Comparison of ENCODE assay signal across 1 cellular context in the genomic region with DNA sequence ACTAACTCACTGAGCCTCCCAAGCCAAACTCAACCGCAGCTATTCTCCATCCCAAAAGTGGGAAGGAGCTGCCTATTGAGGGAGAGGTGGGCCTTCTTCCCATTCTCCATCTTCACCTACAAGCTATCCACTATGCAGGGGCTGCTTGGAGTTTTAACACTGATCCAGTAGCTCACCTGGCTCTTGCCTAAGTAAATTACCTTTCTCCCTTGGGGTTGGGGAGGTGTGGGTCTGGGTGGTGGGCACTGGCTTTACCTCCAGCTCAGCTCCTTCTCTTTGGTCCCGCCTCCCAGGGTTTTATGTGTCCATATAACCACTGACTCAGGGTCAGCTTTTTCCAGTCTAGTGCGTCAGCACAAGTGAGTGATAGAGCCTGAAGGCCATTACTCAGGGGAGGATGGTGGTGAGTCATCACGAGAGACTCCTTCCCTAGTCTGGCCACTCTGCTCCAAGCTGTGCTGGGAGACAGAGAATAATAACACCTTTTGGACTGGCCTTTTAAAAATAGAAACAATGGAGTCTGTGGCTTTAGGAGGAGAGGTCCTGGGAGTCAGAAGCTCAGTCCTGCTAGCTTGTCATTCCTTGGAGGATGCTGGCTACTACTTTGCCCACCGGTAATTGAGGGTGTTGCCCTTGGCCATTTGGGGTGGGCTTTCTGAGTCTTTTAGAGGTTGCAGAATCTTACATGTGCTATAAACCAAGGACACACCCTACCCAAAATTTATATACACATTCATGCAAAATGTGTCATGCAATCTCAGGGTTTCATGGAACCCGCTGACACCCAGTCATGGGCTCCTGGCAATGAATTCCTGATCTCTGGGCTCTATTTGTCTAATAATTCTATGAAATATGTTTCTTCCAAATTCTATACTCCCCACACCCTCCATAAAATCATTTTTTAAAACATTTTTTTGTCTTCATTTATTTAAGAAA.
A peak's percentile ranks its signal among the peaks of the same experiment; 100 is the strongest.
TF ChIP-seq lines count a peak whose summit lies in the region.

No MANE protein-coding gene starts in this region.

TF ChIP-seq in K562, 482 proteins besides CTCF, POLR2A, EP300 and RAD21 (continued from another document and continues in another):
- TF ChIP-seq, protein P1, sequence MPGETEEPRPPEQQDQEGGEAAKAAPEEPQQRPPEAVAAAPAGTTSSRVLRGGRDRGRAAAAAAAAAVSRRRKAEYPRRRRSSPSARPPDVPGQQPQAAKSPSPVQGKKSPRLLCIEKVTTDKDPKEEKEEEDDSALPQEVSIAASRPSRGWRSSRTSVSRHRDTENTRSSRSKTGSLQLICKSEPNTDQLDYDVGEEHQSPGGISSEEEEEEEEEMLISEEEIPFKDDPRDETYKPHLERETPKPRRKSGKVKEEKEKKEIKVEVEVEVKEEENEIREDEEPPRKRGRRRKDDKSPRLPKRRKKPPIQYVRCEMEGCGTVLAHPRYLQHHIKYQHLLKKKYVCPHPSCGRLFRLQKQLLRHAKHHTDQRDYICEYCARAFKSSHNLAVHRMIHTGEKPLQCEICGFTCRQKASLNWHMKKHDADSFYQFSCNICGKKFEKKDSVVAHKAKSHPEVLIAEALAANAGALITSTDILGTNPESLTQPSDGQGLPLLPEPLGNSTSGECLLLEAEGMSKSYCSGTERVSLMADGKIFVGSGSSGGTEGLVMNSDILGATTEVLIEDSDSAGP (CRISPR knock-in tag; IDR thresholded peaks at IDR 0.05), result no peak
- TF ChIP-seq TCF7 (IDR thresholded peaks at IDR 0.05; ENCODE audit: borderline replicate concordance), result no peak
- peak; percentile 82 for TF ChIP-seq ATF7 (IDR thresholded peaks at IDR 0.05)
- TF ChIP-seq RBM17 (IDR thresholded peaks at IDR 0.05; ENCODE audit: borderline replicate concordance, low read depth, low read length), result no peak
- no peak for TF ChIP-seq ZNF143 (CRISPR knock-in tag; IDR thresholded peaks at IDR 0.05)
- TF ChIP-seq MAFK (IDR thresholded peaks at IDR 0.05; ENCODE audit: low read length), result peak; percentile 67; the same call in 1 of the 2 replicates
- TF ChIP-seq, protein P2, sequence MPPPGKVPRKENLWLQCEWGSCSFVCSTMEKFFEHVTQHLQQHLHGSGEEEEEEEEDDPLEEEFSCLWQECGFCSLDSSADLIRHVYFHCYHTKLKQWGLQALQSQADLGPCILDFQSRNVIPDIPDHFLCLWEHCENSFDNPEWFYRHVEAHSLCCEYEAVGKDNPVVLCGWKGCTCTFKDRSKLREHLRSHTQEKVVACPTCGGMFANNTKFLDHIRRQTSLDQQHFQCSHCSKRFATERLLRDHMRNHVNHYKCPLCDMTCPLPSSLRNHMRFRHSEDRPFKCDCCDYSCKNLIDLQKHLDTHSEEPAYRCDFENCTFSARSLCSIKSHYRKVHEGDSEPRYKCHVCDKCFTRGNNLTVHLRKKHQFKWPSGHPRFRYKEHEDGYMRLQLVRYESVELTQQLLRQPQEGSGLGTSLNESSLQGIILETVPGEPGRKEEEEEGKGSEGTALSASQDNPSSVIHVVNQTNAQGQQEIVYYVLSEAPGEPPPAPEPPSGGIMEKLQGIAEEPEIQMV (tag; conservative IDR thresholded peaks at IDR 0.05; ENCODE audit: low read depth), result no peak
- TF ChIP-seq ZNF282 (CRISPR knock-in tag; IDR thresholded peaks at IDR 0.05), result no peak
- TF ChIP-seq, protein P3, sequence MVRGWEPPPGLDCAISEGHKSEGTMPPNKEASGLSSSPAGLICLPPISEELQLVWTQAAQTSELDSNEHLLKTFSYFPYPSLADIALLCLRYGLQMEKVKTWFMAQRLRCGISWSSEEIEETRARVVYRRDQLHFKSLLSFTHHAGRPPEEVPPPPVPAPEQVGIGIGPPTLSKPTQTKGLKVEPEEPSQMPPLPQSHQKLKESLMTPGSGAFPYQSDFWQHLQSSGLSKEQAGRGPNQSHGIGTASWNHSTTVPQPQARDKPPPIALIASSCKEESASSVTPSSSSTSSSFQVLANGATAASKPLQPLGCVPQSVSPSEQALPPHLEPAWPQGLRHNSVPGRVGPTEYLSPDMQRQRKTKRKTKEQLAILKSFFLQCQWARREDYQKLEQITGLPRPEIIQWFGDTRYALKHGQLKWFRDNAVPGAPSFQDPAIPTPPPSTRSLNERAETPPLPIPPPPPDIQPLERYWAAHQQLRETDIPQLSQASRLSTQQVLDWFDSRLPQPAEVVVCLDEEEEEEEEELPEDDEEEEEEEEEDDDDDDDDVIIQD (CRISPR knock-in tag; IDR thresholded peaks at IDR 0.05), result no peak
- no peak for TF ChIP-seq SMAD3 (CRISPR knock-in tag; conservative IDR thresholded peaks at IDR 0.05)
- no peak for TF ChIP-seq ZEB2 (IDR thresholded peaks at IDR 0.05)
- no peak for TF ChIP-seq ZNF239 (CRISPR knock-in tag; IDR thresholded peaks at IDR 0.05)
- TF ChIP-seq CBFA2T2 (conservative IDR thresholded peaks at IDR 0.05), result no peak
- TF ChIP-seq, protein P4, sequence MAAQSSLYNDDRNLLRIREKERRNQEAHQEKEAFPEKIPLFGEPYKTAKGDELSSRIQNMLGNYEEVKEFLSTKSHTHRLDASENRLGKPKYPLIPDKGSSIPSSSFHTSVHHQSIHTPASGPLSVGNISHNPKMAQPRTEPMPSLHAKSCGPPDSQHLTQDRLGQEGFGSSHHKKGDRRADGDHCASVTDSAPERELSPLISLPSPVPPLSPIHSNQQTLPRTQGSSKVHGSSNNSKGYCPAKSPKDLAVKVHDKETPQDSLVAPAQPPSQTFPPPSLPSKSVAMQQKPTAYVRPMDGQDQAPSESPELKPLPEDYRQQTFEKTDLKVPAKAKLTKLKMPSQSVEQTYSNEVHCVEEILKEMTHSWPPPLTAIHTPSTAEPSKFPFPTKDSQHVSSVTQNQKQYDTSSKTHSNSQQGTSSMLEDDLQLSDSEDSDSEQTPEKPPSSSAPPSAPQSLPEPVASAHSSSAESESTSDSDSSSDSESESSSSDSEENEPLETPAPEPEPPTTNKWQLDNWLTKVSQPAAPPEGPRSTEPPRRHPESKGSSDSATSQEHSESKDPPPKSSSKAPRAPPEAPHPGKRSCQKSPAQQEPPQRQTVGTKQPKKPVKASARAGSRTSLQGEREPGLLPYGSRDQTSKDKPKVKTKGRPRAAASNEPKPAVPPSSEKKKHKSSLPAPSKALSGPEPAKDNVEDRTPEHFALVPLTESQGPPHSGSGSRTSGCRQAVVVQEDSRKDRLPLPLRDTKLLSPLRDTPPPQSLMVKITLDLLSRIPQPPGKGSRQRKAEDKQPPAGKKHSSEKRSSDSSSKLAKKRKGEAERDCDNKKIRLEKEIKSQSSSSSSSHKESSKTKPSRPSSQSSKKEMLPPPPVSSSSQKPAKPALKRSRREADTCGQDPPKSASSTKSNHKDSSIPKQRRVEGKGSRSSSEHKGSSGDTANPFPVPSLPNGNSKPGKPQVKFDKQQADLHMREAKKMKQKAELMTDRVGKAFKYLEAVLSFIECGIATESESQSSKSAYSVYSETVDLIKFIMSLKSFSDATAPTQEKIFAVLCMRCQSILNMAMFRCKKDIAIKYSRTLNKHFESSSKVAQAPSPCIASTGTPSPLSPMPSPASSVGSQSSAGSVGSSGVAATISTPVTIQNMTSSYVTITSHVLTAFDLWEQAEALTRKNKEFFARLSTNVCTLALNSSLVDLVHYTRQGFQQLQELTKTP (IDR thresholded peaks at IDR 0.05; ENCODE audit: low read depth in 1 of 2, partially characterized antibody in 2 of 2), result peak in 1 of 2 experiments; percentile 58
- TF ChIP-seq SRSF7 (optimal IDR thresholded peaks at IDR 0.05; ENCODE audit: low read depth, low read length), result no peak
- no peak for TF ChIP-seq KLF6 (CRISPR knock-in tag; IDR thresholded peaks at IDR 0.05; ENCODE audit: borderline replicate concordance)
- TF ChIP-seq, protein P5, sequence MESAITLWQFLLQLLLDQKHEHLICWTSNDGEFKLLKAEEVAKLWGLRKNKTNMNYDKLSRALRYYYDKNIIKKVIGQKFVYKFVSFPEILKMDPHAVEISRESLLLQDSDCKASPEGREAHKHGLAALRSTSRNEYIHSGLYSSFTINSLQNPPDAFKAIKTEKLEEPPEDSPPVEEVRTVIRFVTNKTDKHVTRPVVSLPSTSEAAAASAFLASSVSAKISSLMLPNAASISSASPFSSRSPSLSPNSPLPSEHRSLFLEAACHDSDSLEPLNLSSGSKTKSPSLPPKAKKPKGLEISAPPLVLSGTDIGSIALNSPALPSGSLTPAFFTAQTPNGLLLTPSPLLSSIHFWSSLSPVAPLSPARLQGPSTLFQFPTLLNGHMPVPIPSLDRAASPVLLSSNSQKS (CRISPR knock-in tag; IDR thresholded peaks at IDR 0.05), result no peak
- TF ChIP-seq KDM2B (CRISPR knock-in tag; IDR thresholded peaks at IDR 0.05), result no peak
- TF ChIP-seq ZKSCAN1 (IDR thresholded peaks at IDR 0.05; ENCODE audit: low read depth, low read length), result no peak
- TF ChIP-seq, protein P6, sequence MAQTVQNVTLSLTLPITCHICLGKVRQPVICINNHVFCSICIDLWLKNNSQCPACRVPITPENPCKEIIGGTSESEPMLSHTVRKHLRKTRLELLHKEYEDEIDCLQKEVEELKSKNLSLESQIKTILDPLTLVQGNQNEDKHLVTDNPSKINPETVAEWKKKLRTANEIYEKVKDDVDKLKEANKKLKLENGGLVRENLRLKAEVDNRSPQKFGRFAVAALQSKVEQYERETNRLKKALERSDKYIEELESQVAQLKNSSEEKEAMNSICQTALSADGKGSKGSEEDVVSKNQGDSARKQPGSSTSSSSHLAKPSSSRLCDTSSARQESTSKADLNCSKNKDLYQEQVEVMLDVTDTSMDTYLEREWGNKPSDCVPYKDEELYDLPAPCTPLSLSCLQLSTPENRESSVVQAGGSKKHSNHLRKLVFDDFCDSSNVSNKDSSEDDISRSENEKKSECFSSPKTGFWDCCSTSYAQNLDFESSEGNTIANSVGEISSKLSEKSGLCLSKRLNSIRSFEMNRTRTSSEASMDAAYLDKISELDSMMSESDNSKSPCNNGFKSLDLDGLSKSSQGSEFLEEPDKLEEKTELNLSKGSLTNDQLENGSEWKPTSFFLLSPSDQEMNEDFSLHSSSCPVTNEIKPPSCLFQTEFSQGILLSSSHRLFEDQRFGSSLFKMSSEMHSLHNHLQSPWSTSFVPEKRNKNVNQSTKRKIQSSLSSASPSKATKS (CRISPR knock-in tag; IDR thresholded peaks at IDR 0.05), result no peak
- TF ChIP-seq KDM1A (IDR thresholded peaks at IDR 0.05), result peak; percentile 42 to 60; a peak in 2 of 4 replicates
- no peak for TF ChIP-seq HDAC1 (IDR thresholded peaks at IDR 0.05)
- peak; percentile 85 for TF ChIP-seq C11orf30 (IDR thresholded peaks at IDR 0.05; ENCODE audit: low read depth)
- TF ChIP-seq, protein P7, sequence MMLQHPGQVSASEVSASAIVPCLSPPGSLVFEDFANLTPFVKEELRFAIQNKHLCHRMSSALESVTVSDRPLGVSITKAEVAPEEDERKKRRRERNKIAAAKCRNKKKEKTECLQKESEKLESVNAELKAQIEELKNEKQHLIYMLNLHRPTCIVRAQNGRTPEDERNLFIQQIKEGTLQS (IDR thresholded peaks at IDR 0.05), result peak; percentile 99
- TF ChIP-seq, protein P7 (CRISPR knock-in tag; conservative IDR thresholded peaks at IDR 0.05), result peak; percentile 93
- no peak for TF ChIP-seq MCM5 (IDR thresholded peaks at IDR 0.05; ENCODE audit: low read depth)
- no peak for TF ChIP-seq CHD4 (IDR thresholded peaks at IDR 0.05; ENCODE audit: insufficient read depth, insufficient replicate concordance, low read depth, low read length, poor library complexity, severe bottlenecking)
- TF ChIP-seq ARNT (IDR thresholded peaks at IDR 0.05), result no peak
- no peak for TF ChIP-seq WHSC1 (IDR thresholded peaks at IDR 0.05; ENCODE audit: low read length)
- no peak for TF ChIP-seq PHB2 (IDR thresholded peaks at IDR 0.05; ENCODE audit: low read depth)
- TF ChIP-seq, protein P8, sequence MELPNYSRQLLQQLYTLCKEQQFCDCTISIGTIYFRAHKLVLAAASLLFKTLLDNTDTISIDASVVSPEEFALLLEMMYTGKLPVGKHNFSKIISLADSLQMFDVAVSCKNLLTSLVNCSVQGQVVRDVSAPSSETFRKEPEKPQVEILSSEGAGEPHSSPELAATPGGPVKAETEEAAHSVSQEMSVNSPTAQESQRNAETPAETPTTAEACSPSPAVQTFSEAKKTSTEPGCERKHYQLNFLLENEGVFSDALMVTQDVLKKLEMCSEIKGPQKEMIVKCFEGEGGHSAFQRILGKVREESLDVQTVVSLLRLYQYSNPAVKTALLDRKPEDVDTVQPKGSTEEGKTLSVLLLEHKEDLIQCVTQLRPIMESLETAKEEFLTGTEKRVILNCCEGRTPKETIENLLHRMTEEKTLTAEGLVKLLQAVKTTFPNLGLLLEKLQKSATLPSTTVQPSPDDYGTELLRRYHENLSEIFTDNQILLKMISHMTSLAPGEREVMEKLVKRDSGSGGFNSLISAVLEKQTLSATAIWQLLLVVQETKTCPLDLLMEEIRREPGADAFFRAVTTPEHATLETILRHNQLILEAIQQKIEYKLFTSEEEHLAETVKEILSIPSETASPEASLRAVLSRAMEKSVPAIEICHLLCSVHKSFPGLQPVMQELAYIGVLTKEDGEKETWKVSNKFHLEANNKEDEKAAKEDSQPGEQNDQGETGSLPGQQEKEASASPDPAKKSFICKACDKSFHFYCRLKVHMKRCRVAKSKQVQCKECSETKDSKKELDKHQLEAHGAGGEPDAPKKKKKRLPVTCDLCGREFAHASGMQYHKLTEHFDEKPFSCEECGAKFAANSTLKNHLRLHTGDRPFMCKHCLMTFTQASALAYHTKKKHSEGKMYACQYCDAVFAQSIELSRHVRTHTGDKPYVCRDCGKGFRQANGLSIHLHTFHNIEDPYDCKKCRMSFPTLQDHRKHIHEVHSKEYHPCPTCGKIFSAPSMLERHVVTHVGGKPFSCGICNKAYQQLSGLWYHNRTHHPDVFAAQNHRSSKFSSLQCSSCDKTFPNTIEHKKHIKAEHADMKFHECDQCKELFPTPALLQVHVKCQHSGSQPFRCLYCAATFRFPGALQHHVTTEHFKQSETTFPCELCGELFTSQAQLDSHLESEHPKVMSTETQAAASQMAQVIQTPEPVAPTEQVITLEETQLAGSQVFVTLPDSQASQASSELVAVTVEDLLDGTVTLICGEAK (IDR thresholded peaks at IDR 0.05), result no peak
- TF ChIP-seq, protein P8 (CRISPR knock-in tag; IDR thresholded peaks at IDR 0.05), result no peak
